18 cellular contexts compared by ENCODE assay signal in the genomic region with DNA sequence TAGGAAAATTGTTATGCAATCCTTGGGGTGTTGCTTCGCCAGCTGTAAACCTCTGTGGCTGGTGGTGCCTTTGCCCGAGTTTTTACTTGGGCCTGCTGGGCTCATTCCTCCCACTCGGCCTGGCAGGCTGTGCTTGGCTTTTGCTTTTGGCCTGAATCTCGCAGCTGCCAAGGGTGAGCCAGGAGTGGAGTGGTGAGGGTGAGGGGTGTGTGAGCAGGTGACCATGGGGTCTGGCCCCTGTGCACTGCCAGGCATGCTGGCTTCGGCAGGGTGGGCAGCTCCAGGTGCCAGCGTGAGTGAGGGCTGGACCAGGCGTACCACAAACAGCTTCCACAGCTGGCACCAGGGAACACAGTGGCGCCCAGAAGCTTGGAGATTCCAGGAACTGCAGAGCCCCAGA.
"Had no signal": no experiment of that assay in that cellular context is flagged by ENCODE, and none has a peak within 500 bp of the region (broad histone marks: within the 10 kb centered on the region; RNA-seq: fewer than 3 reads in every experiment).

No MANE protein-coding gene starts in this region.

- H3K27me3 Mint-ChIP-seq: activated CD4-positive, alpha-beta memory T cell treated with anti-CD3 and anti-CD28 coated beads, Interleukin-2, amount 10 ng/mL, durations not matched to agents 7 days and 5 days; activated naive CD8-positive, alpha-beta T cell treated with anti-CD3 and anti-CD28 coated beads for 36 hours; naive thymus-derived CD8-positive, alpha-beta T cell; stimulated activated naive CD8-positive, alpha-beta T cell treated with anti-CD3 and anti-CD28 coated beads, Interleukin-15, Interleukin-2, amounts not matched to agents 100 ng/mL and 50 ng/mL, for 24 hours had no signal

- H3K9me3 Mint-ChIP-seq: activated CD4-positive, alpha-beta memory T cell treated with anti-CD3 and anti-CD28 coated beads, Interleukin-2, amount 10 ng/mL, durations not matched to agents 7 days and 5 days; activated naive CD8-positive, alpha-beta T cell treated with anti-CD3 and anti-CD28 coated beads for 36 hours; naive thymus-derived CD8-positive, alpha-beta T cell; stimulated activated naive CD8-positive, alpha-beta T cell treated with anti-CD3 and anti-CD28 coated beads, Interleukin-15, Interleukin-2, amounts not matched to agents 100 ng/mL and 50 ng/mL, for 24 hours had no signal

- H3K4me1 ChIP-seq: gastrocnemius medialis, prostate gland had no signal

- ATAC-seq: gastrocnemius medialis; naive thymus-derived CD8-positive, alpha-beta T cell had no signal

- H3K27ac ChIP-seq: gastrocnemius medialis, prostate gland, thoracic aorta had no signal

- H3K4me3 Mint-ChIP-seq: activated CD4-positive, alpha-beta memory T cell treated with anti-CD3 and anti-CD28 coated beads, Interleukin-2, amount 10 ng/mL, durations not matched to agents 7 days and 5 days; activated naive CD8-positive, alpha-beta T cell treated with anti-CD3 and anti-CD28 coated beads for 36 hours; naive thymus-derived CD8-positive, alpha-beta T cell; stimulated activated naive CD8-positive, alpha-beta T cell treated with anti-CD3 and anti-CD28 coated beads, Interleukin-15, Interleukin-2, amounts not matched to agents 100 ng/mL and 50 ng/mL, for 24 hours had no signal

- H3K4me3 ChIP-seq: gastrocnemius medialis, mucosa of descending colon, prostate gland, thoracic aorta had no signal

- H3K27me3 ChIP-seq: gastrocnemius medialis had no signal

- H3K9me3 ChIP-seq: gastrocnemius medialis, mucosa of descending colon, prostate gland, thoracic aorta had no signal

- H3K27ac Mint-ChIP-seq: activated CD4-positive, alpha-beta memory T cell treated with anti-CD3 and anti-CD28 coated beads, Interleukin-2, amount 10 ng/mL, durations not matched to agents 7 days and 5 days; activated naive CD8-positive, alpha-beta T cell treated with anti-CD3 and anti-CD28 coated beads for 36 hours; stimulated activated naive CD8-positive, alpha-beta T cell treated with anti-CD3 and anti-CD28 coated beads, Interleukin-15, Interleukin-2, amounts not matched to agents 100 ng/mL and 50 ng/mL, for 24 hours had no signal

- DNase-seq: activated CD4-positive, alpha-beta memory T cell treated with anti-CD3 and anti-CD28 coated beads, Interleukin-2, amount 10 ng/mL, durations not matched to agents 7 days and 5 days; activated CD4-positive, alpha-beta T cell treated with anti-CD3 and anti-CD28 coated beads for 1 hour; activated gamma-delta T cell treated with Interleukin-2 at 50 U/mL for 16 hours; activated naive CD8-positive, alpha-beta T cell treated with anti-CD3 and anti-CD28 coated beads for 36 hours; activated T-cell treated with anti-CD3 and anti-CD28 coated beads, Interleukin-2, amount 50 U/mL, for 48 hours; anterior cingulate cortex; effector CD4-positive, alpha-beta T cell; gastrocnemius medialis; hippocampal formation; mammary epithelial cell; naive thymus-derived CD8-positive, alpha-beta T cell; stimulated activated CD4-positive, alpha-beta T cell treated with anti-CD3 and anti-CD28 coated beads, Interleukin-4, amount 100 ng/mL, for 1 hour; stimulated activated CD8-positive, alpha-beta memory T cell treated with anti-CD3 and anti-CD28 coated beads, Interleukin-4, amount 100 ng/mL, for 48 hours; SW 1271 had no signal

- H3K36me3 ChIP-seq: prostate gland, thoracic aorta had no signal
